20 cellular contexts compared by ENCODE assay signal in genomic region chr7:156819733-156820295, GRCh38.
DNase-seq lines count a peak whose midpoint lies in the region; ATAC-seq and TF ChIP-seq lines count a peak whose summit lies in the region.
"Had no signal": no experiment of that assay in that cellular context is flagged by ENCODE, and none has a peak within 500 bp of the region (broad histone marks: within the 10 kb centered on the region; RNA-seq: fewer than 3 reads in every experiment).

No MANE protein-coding gene starts in this region.

- peak; percentile 47 for TF ChIP-seq CTCF in endodermal cell (conservative IDR thresholded peaks at IDR 0.05)

- H3K4me1 Mint-ChIP-seq in endodermal cell, result peaks cover 13% of the 10 kb centered on the region

- WGBS in endodermal cell (ENCODE audit: insufficient coverage in 1 of 2, insufficient read length in 1 of 2), 2 experiments, result 72 to 82% methylated on average over 4 to 5 of the region's 5 CpGs

- no peak for ATAC-seq in GM21515 (IDR thresholded peaks at IDR 0.05; ENCODE audit: unreplicated experiment)

- H3K9ac ChIP-seq in endodermal cell (ENCODE audit: extremely low read depth, low read length, poor library complexity, severe bottlenecking), result no peak overlapping the region
- H3K9ac ChIP-seq: GM23248 had no signal

- H3K36me3 ChIP-seq in endodermal cell (ENCODE audit: control insufficient read depth, insufficient read depth, low read length), result peaks cover 4% of the 10 kb centered on the region
- H3K36me3 ChIP-seq: HAP-1 had no signal

- no peaks in the 10 kb centered on the region for H3K4me1 ChIP-seq in endodermal cell (ENCODE audit: control insufficient read depth, insufficient read depth, low read length)
- H3K4me1 ChIP-seq: HAP-1 had no signal

- peak overlapping the region; percentile 92 for H3K27ac Mint-ChIP-seq in endodermal cell

- no peaks in the 10 kb centered on the region for H3K27me3 Mint-ChIP-seq in endodermal cell (ENCODE audit: insufficient read depth)

- DNase-seq in NCI-H82 (lab: John Stamatoyannopoulos, UW) (peak; percentile 50), NCI-H82 treated with DMSO at 0.1 percent for 48 hours (lab: John Stamatoyannopoulos, UW; ENCODE audit: unreplicated experiment) (no peak), HUDEP-2 (lab: John Stamatoyannopoulos, UW; ENCODE audit: unreplicated experiment in 76 of 76) (peak in 40 of 76 experiments; percentile 2 to 73 (median 19)), endodermal cell (peak; percentile 49), hippocampal formation (lab: John Stamatoyannopoulos, UW) (no peak), NCI-H226 (no peak)
- DNase-seq: 8988T; DMS153; NCI-H1092 treated with DMSO at 0.1 percent for 48 hours; NCI-H1436; NCI-H187; NCI-H2171 treated with DMSO at 0.1 percent for 48 hours; NCI-H524; NCI-H748 treated with DMSO at 0.1 percent for 48 hours; NK-92 treated with Interleukin-12 subunit alpha and Interleukin-12 subunit beta, amount 100 ng/mL, for 24 hours; SHP77 had no signal

- H3K36me3 Mint-ChIP-seq in endodermal cell (ENCODE audit: low read depth), result peaks cover 11% of the 10 kb centered on the region

- no peaks in the 10 kb centered on the region for H3K9me3 ChIP-seq in endodermal cell (ENCODE audit: control insufficient read depth, low read length)
- H3K9me3 ChIP-seq: HAP-1 had no signal

- no peak overlapping the region for H3K27ac ChIP-seq in endodermal cell (ENCODE audit: low read depth, low read length)
- H3K27ac ChIP-seq: GM23248, RWPE1 had no signal

- H3K27me3 ChIP-seq in endodermal cell (ENCODE audit: control insufficient read depth, insufficient read depth, low read length, poor library complexity, severe bottlenecking), result no peaks in the 10 kb centered on the region

- no peaks in the 10 kb centered on the region for H3K9me3 Mint-ChIP-seq in endodermal cell

- H3K4me3 Mint-ChIP-seq in endodermal cell, result no peak overlapping the region

- H3K4me3 ChIP-seq in endodermal cell (ENCODE audit: low read length), result peak overlapping the region; percentile 21
- H3K4me3 ChIP-seq: GM23248, HAP-1 had no signal

Comparison
In these comparisons a context has a peak if more than half of its experiments do, and no peak if none do; other contexts are left out.
1. DNase-seq: peak in NCI-H82 (single experiment), HUDEP-2 (40 of 76) and endodermal cell (single experiment); none in NCI-H82 treated with DMSO at 0.1 percent for 48 hours (single experiment), hippocampal formation (0 of 2) and NCI-H226 (single experiment).